ENCODE assay signal across 13 cellular contexts in genomic region chr3:33855884-33856546, GRCh38. TPM values are rescaled to one million over a fixed set of nuclear protein-coding genes. Genes with fewer than 3 reads are reported as not detected.
A peak's percentile ranks its signal among the peaks of the same experiment; 100 is the strongest.
DNase-seq lines count a peak whose midpoint lies in the region; ATAC-seq, FAIRE-seq and TF ChIP-seq lines count a peak whose summit lies in the region.
"Had no signal": no experiment of that assay in that cellular context is flagged by ENCODE, and none has a peak within 500 bp of the region (broad histone marks: within the 10 kb centered on the region; RNA-seq: fewer than 3 reads in every experiment).

No MANE protein-coding gene starts in this region.

- H4K12ac ChIP-seq in trophoblast cell (ENCODE audit: low read depth, low read length): no peak overlapping the region

- in situ Hi-C loops in HepG2 (cut with HindIII; ENCODE audit: extremely low pct_ligation_motif_present, low pct_unique_long_range_greater_than_20kb): no loop called here

- TF ChIP-seq CTCF in liver (IDR thresholded peaks at IDR 0.05; ENCODE audit: low read depth, low read length, missing input control) (no peak), HepG2 (CRISPR knock-in tag; IDR thresholded peaks at IDR 0.05) (no peak), stomach (IDR thresholded peaks at IDR 0.05) (no peak)

- peak overlapping the region in 1 of 2 donors; percentile 49 for H3K9ac ChIP-seq in liver (ENCODE audit: low read depth in 1 of 2, low read length in 2 of 2)
- no peak overlapping the region for H3K9ac ChIP-seq in HepG2 (ENCODE audit: insufficient read depth, low read depth, low read length)
- no peak overlapping the region for H3K9ac ChIP-seq in trophoblast cell (ENCODE audit: low read length)

- ATAC-seq in HepG2: no peak
- no peak for ATAC-seq in activated T-helper 17 cell treated with anti-CD3 and anti-CD28 coated beads, Interleukin-2, amount 50 U/mL, for 72 hours (replicated peaks)
- ATAC-seq: Right ventricle myocardium inferior had no signal

- H3K4me3 Mint-ChIP-seq in activated T-helper 17 cell treated with anti-CD3 and anti-CD28 coated beads, Interleukin-2, amount 50 U/mL, for 72 hours: no peak overlapping the region
- H3K4me3 Mint-ChIP-seq: nephron had no signal

- H3K9me3 ChIP-seq in liver (ENCODE audit: control insufficient read depth in 4 of 4, low read length in 3 of 4) (no peaks in the 10 kb centered on the region), HepG2 (ENCODE audit: low read length) (no peaks in the 10 kb centered on the region), stomach (no peaks in the 10 kb centered on the region), trophoblast cell (ENCODE audit: insufficient read depth, low read depth, low read length) (no peaks in the 10 kb centered on the region)

- no peaks in the 10 kb centered on the region for H3K27me3 ChIP-seq in liver (ENCODE audit: control insufficient read depth in 4 of 4, insufficient read depth in 4 of 4, low read length in 3 of 4)
- H3K27me3 ChIP-seq in HepG2 (ENCODE audit: control insufficient read depth in 1 of 2, insufficient read depth in 2 of 2, low read length in 2 of 2): no peaks in the 10 kb centered on the region
- no peaks in the 10 kb centered on the region for H3K27me3 ChIP-seq in stomach
- no peaks in the 10 kb centered on the region for H3K27me3 ChIP-seq in trophoblast cell (ENCODE audit: insufficient read depth, low read length)
- H3K27me3 ChIP-seq: hepatocyte had no signal

- H4K91ac ChIP-seq in trophoblast cell (ENCODE audit: low read depth, low read length): no peak overlapping the region

- TF ChIP-seq EP300 in HepG2 (IDR thresholded peaks at IDR 0.05; ENCODE audit: low read depth in 2 of 2, low read length in 2 of 2): no peak
- TF ChIP-seq EP300 in HepG2 (CRISPR knock-in tag; IDR thresholded peaks at IDR 0.05; ENCODE audit: borderline replicate concordance): no peak
- TF ChIP-seq EP300 in stomach (IDR thresholded peaks at IDR 0.05): no peak

- no peak for DNase-seq in HepG2 (ENCODE audit: low spot score)
- peak; percentile 7 for DNase-seq in glomerular visceral epithelial cell (ENCODE audit: extremely low spot score)
- DNase-seq in stomach: no peak
- no peak for DNase-seq in NCI-H2029 treated with DMSO at 0.1 percent for 48 hours (lab: John Stamatoyannopoulos, UW)
- no peak for DNase-seq in SK-N-DZ (ENCODE audit: low spot score)
- no peak for DNase-seq in trophoblast cell
- DNase-seq: C1 segment of cervical spinal cord had no signal

- no peak overlapping the region for H3K4ac ChIP-seq in trophoblast cell (ENCODE audit: low read depth, low read length)

- no peaks in the 10 kb centered on the region for H3K27me3 Mint-ChIP-seq in activated T-helper 17 cell treated with anti-CD3 and anti-CD28 coated beads, Interleukin-2, amount 50 U/mL, for 72 hours

- no peak overlapping the region for H4K8ac ChIP-seq in trophoblast cell (ENCODE audit: low read depth, low read length)

- no peak overlapping the region for H3K23ac ChIP-seq in trophoblast cell (ENCODE audit: low read length)

- CTCF ChIA-PET in HepG2 (lab: Yijun Ruan, JAX; ENCODE audit: low intra/inter-chr PET ratio, low total read pairs): no interaction called here

- no peaks in the 10 kb centered on the region for H3K79me1 ChIP-seq in trophoblast cell (ENCODE audit: low read length)

- H3K4me2 ChIP-seq in HepG2 (ENCODE audit: low read depth, low read length): no peak overlapping the region
- H3K4me2 ChIP-seq in trophoblast cell (ENCODE audit: low read length): no peak overlapping the region
- H3K4me2 ChIP-seq: hepatocyte had no signal

- H3K4me1 ChIP-seq in liver (ENCODE audit: control insufficient read depth in 4 of 4, insufficient read depth in 4 of 4, low read length in 3 of 4) (peaks cover 0 to 11% (median 0%) of the 10 kb centered on the region in 4 donors), HepG2 (ENCODE audit: insufficient read depth, low read length) (no peaks in the 10 kb centered on the region), stomach (peaks cover 0 to 31% (median 13%) of the 10 kb centered on the region in 4 donors), trophoblast cell (ENCODE audit: control insufficient read depth in 1 of 2, insufficient read depth in 2 of 2, low read length in 2 of 2) (no peaks in the 10 kb centered on the region)

- H3K36me3 Mint-ChIP-seq in activated T-helper 17 cell treated with anti-CD3 and anti-CD28 coated beads, Interleukin-2, amount 50 U/mL, for 72 hours (ENCODE audit: low read depth): peaks cover 92% of the 10 kb centered on the region

- no peaks in the 10 kb centered on the region for H4K20me1 ChIP-seq in HepG2 (ENCODE audit: insufficient read depth, low read length)

- no peak overlapping the region for H2AK5ac ChIP-seq in trophoblast cell (ENCODE audit: low read length)

- no peaks in the 10 kb centered on the region for H3K9me3 Mint-ChIP-seq in activated T-helper 17 cell treated with anti-CD3 and anti-CD28 coated beads, Interleukin-2, amount 50 U/mL, for 72 hours
- H3K9me3 Mint-ChIP-seq: nephron had no signal

- no peak overlapping the region for H2BK120ac ChIP-seq in trophoblast cell (ENCODE audit: insufficient read depth, low read length, poor library complexity)

- BruUV-seq in HepG2 (replicated peaks; lab: Mats Ljungman, UMichigan): no TSS peak

- FAIRE-seq in HepG2 (lab: Jason Lieb, UNC): no peak
- FAIRE-seq: GM12891 had no signal

- TF ChIP-seq POLR2A in HepG2 (IDR thresholded peaks at IDR 0.05; ENCODE audit: insufficient read depth in 1 of 2, low read depth in 2 of 2, low read length in 2 of 2): no peak
- no peak for TF ChIP-seq POLR2A in stomach (IDR thresholded peaks at IDR 0.05)

- no peak overlapping the region for H3K4me3 ChIP-seq in liver (ENCODE audit: low read depth in 1 of 3, low read length in 3 of 3)
- H3K4me3 ChIP-seq in HepG2 (replicated peaks in 1 of 3; ENCODE audit: insufficient read depth in 1 of 3, low read depth in 2 of 3, low read length in 3 of 3): no peak overlapping the region
- no peak overlapping the region for H3K4me3 ChIP-seq in stomach
- H3K4me3 ChIP-seq in trophoblast cell (ENCODE audit: low read depth, low read length): no peak overlapping the region
- H3K4me3 ChIP-seq: hepatocyte had no signal

- peaks cover 0 to 17% (median 3%) of the 10 kb centered on the region in 4 donors for H3K36me3 ChIP-seq in liver (ENCODE audit: control insufficient read depth in 4 of 4, insufficient read depth in 3 of 4, low read depth in 1 of 4, low read length in 3 of 4)
- peaks cover 1 to 24% of the 10 kb centered on the region in 2 experiments; a peak in 4 of 5 replicates for H3K36me3 ChIP-seq in HepG2 (replicated peaks in 1 of 2; ENCODE audit: control insufficient read depth in 1 of 2, insufficient read depth in 2 of 2, low read length in 2 of 2)
- H3K36me3 ChIP-seq in stomach: peaks cover 15 to 91% (median 85%) of the 10 kb centered on the region in 4 donors
- H3K36me3 ChIP-seq in trophoblast cell (ENCODE audit: control insufficient read depth in 1 of 2, insufficient read depth in 2 of 2, low read length in 2 of 2): peaks cover 3 to 7% of the 10 kb centered on the region in 2 experiments

- peaks cover 14% of the 10 kb centered on the region for H3K4me1 Mint-ChIP-seq in activated T-helper 17 cell treated with anti-CD3 and anti-CD28 coated beads, Interleukin-2, amount 50 U/mL, for 72 hours
- H3K4me1 Mint-ChIP-seq: nephron had no signal

- H3K27ac Mint-ChIP-seq in activated T-helper 17 cell treated with anti-CD3 and anti-CD28 coated beads, Interleukin-2, amount 50 U/mL, for 72 hours: peak overlapping the region; percentile 7

- no peak for TF ChIP-seq RAD21 in liver (IDR thresholded peaks at IDR 0.05)
- TF ChIP-seq RAD21 in HepG2 (CRISPR knock-in tag; IDR thresholded peaks at IDR 0.05): no peak

- no peak overlapping the region for H3K18ac ChIP-seq in trophoblast cell (ENCODE audit: low read length)

- H2AFZ ChIP-seq in HepG2 (ENCODE audit: low read length) (no peak overlapping the region), trophoblast cell (ENCODE audit: insufficient read depth, low read length, poor library complexity) (no peak overlapping the region)
- H2AFZ ChIP-seq: hepatocyte had no signal

- H2BK12ac ChIP-seq in trophoblast cell (ENCODE audit: low read length): no peak overlapping the region

- WGBS in liver: 64% methylated on average over 10 of the region's 10 CpGs
- WGBS in HepG2 (ENCODE audit: low lambda C conversion rate): 96% methylated on average over 9 of the region's 10 CpGs
- WGBS in stomach, 5 donors: 69 to 88% (median 75%) methylated on average over 9 to 10 of the region's 10 CpGs
- WGBS in trophoblast cell (ENCODE audit: extremely low coverage, insufficient coverage, insufficient read length): no CpG with 5 or more reads among the region's 10 CpGs

- no peaks in the 10 kb centered on the region for H3K79me2 ChIP-seq in HepG2 (ENCODE audit: insufficient read depth, low read length)
- H3K79me2 ChIP-seq in trophoblast cell (ENCODE audit: control insufficient read depth, insufficient read depth, low read length, poor library complexity): no peaks in the 10 kb centered on the region
- H3K79me2 ChIP-seq: hepatocyte had no signal

- H3K27ac ChIP-seq in liver (ENCODE audit: low read depth in 1 of 2, low read length in 2 of 2) (peak overlapping the region; percentile 45 to 68), HepG2 (ENCODE audit: extremely low read length, insufficient read depth, low read length) (no peak overlapping the region), stomach (peak overlapping the region in 3 of 5 donors; percentile 2 to 23 (median 7)), trophoblast cell (ENCODE audit: low read depth, low read length) (no peak overlapping the region)
- H3K27ac ChIP-seq: hepatocyte had no signal

- POLR2A ChIA-PET in HepG2 (lab: Yijun Ruan, JAX): no interaction called here

- no peak overlapping the region for H3K14ac ChIP-seq in trophoblast cell (ENCODE audit: low read length)

- H2BK5ac ChIP-seq in trophoblast cell (ENCODE audit: low read depth, low read length, poor library complexity): no peak overlapping the region

- intact Hi-C loops in HepG2 (cut with micrococcal nuclease; ENCODE audit: unreplicated experiment): no loop called here
- intact Hi-C loops in stomach (cut with DNase I; ENCODE audit: low total_unique reads): no loop called here

RNA-seq across cellular contexts. Expression of gene PDCD6IP, which starts 57.6 kb away (rescaled TPM):
- total RNA-seq in liver (10 to 100 TPM; 44.8 to 73.8 TPM), HepG2 (2016; rRNA removed; fragmentation: Illumina TruSeq; extraction: Trizol) (62.5 and 116 TPM in 2 replicates), stomach (100 to 1,000 TPM in 4 of 5 donors, 10 to 100 TPM in 1; 33.9 to 243 (median 102) TPM)
- polyA plus RNA-seq in liver (10 to 100 TPM; 31.9 to 50.9 TPM), HepG2 (2011; rRNA removed) (83.4 and 85.6 TPM in 2 replicates), stomach (10 to 100 TPM; 23.5 to 47.2 (median 32.4) TPM)
- total RNA-seq in HepG2 (2016; cell fraction: cytosol; rRNA removed; fragmentation: Illumina TruSeq; extraction: Trizol; ENCODE audit: low read depth): 8.2 TPM in 2 replicates
- total RNA-seq in HepG2 (2016; cell fraction: insoluble cytoplasmic fraction; rRNA removed; fragmentation: Illumina TruSeq; extraction: Trizol): 62.0 and 102 TPM in 2 replicates
- 13.3 and 16.9 TPM in 2 replicates for total RNA-seq in HepG2 (2016; cell fraction: membrane; rRNA removed; fragmentation: Illumina TruSeq; extraction: Trizol)
- 92.4 and 95.6 TPM in 2 replicates for total RNA-seq in HepG2 (2016; cell fraction: nucleus; rRNA removed; fragmentation: Illumina TruSeq; extraction: Trizol)
- 27.7 and 44.8 TPM in 2 replicates for polyA plus RNA-seq in HepG2 (2011; cell fraction: cytosol; rRNA removed)
- polyA plus RNA-seq in HepG2 (2011; cell fraction: nucleus; rRNA removed): 81.3 and 96.4 TPM in 2 replicates
- 48.8 and 50.6 TPM in 2 replicates for polyA plus RNA-seq in HepG2 (2012)
- polyA plus RNA-seq in HepG2 (2016; cell fraction: cytosol; fragmentation: Illumina TruSeq; extraction: Trizol; ENCODE audit: low read depth): 1.5 and 2.6 TPM in 2 replicates
- 67.4 and 83.3 TPM in 2 replicates for polyA plus RNA-seq in HepG2 (2016; cell fraction: insoluble cytoplasmic fraction; fragmentation: Illumina TruSeq; extraction: Trizol; ENCODE audit: low read depth)
- 4.2 and 5.0 TPM in 2 replicates for polyA plus RNA-seq in HepG2 (2016; cell fraction: membrane; fragmentation: Illumina TruSeq; extraction: Trizol; ENCODE audit: low read depth)
- polyA plus RNA-seq in HepG2 (2016; cell fraction: nucleus; fragmentation: Illumina TruSeq; extraction: Trizol; ENCODE audit: insufficient read depth, low read depth): 96.0 and 96.9 TPM in 2 replicates
- 140 and 143 TPM in 2 replicates for polyA minus RNA-seq in HepG2 (2011; rRNA and poly(A)+ RNA removed; ENCODE audit: low replicate concordance)
- polyA minus RNA-seq in HepG2 (2011; cell fraction: cytosol; rRNA and poly(A)+ RNA removed): 97.9 and 112 TPM in 2 replicates
- polyA minus RNA-seq in HepG2 (2011; cell fraction: nucleus; rRNA and poly(A)+ RNA removed): 180 TPM in 2 replicates
- 100 to 1,000 TPM; 199 to 209 TPM for total RNA-seq in activated T-helper 17 cell treated with anti-CD3 and anti-CD28 coated beads, Interleukin-2, amount 50 U/mL, for 72 hours
- polyA plus RNA-seq in SK-N-DZ (2014; cell fraction: cytosol; rRNA removed): 77.3 and 84.8 TPM in 2 replicates
- 133 and 183 TPM in 2 replicates for polyA plus RNA-seq in SK-N-DZ (2014; cell fraction: nucleus; rRNA removed)
- 130 and 133 TPM in 2 replicates for polyA plus RNA-seq in trophoblast cell (2013)

Comparison
In these comparisons a context has a peak if more than half of its experiments do, and no peak if none do; other contexts are left out.
1. H3K27ac ChIP-seq: peak in liver (2 of 2) and stomach (3 of 5); none in HepG2 (single experiment) and trophoblast cell (single experiment).